25 cellular contexts compared by ENCODE assay signal in the genomic region with DNA sequence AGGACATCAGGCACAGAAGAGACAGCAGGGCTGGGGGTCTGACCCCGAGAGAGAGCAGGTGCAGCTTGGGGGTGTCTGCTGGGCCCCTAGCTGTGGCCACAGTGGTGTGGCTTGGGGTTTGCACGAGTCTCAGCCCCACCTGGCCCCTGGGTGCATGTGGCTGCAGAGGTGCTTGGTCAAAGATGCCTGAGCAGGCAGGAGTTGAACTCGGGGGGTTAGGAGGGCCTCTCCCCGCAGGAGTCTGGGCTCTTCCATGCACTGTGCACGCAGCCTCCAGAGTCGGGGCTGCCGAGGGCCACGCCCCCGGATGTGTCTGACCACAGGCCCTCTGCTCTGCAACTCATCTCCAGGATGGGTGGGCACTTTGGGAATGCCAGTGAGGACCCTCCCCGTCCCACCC.
A peak's percentile ranks its signal among the peaks of the same experiment; 100 is the strongest.
DNase-seq lines count a peak whose midpoint lies in the region; ATAC-seq, FAIRE-seq and TF ChIP-seq lines count a peak whose summit lies in the region.
"Had no signal": no experiment of that assay in that cellular context is flagged by ENCODE, and none has a peak within 500 bp of the region (broad histone marks: within the 10 kb centered on the region; RNA-seq: fewer than 3 reads in every experiment).

No MANE protein-coding gene starts in this region.

- peaks cover 5% of the 10 kb centered on the region for H3K36me3 Mint-ChIP-seq in chondrocyte (ENCODE audit: low read depth)

- intact Hi-C loops in left ventricle myocardium inferior (cut with micrococcal nuclease) (no loop called here), Right ventricle myocardium superior (cut with DNase I) (loop anchor here (5.0 kb wide), 1 partner anchor 235 kb away; no protein-coding TSS in a partner anchor), kidney (cut with DNase I) (loop anchor here (10.0 kb wide), 1 partner anchor 243 kb away; no protein-coding TSS in a partner anchor), sigmoid colon (cut with DNase I) (no loop called here)

- no peak for ATAC-seq in Right ventricle myocardium superior (ENCODE audit: poor library complexity)
- no peak for ATAC-seq in HG02763 (IDR thresholded peaks at IDR 0.05; ENCODE audit: unreplicated experiment)
- ATAC-seq: A549, SK-N-SH treated with all-trans-retinoic acid at 6 μM for 48 hours had no signal

- no peak overlapping the region for H2BK5ac ChIP-seq in mesendoderm (ENCODE audit: low read length)

- H4K8ac ChIP-seq in mesendoderm (ENCODE audit: low read depth, low read length), result no peak overlapping the region

- no peak overlapping the region for H2AK5ac ChIP-seq in mesendoderm (ENCODE audit: low read length)

- H3K79me2 ChIP-seq in mesendoderm (ENCODE audit: control insufficient read depth, insufficient read depth, low read length), result no peaks in the 10 kb centered on the region

- no peaks in the 10 kb centered on the region for H3K9me3 Mint-ChIP-seq in chondrocyte (ENCODE audit: low read depth)
- H3K9me3 Mint-ChIP-seq: HFFc6 had no signal

- H3K4me1 ChIP-seq in left ventricle myocardium inferior (peaks cover 35% of the 10 kb centered on the region), kidney (ENCODE audit: control insufficient read depth in 1 of 2, insufficient read depth in 1 of 2, low read depth in 1 of 2, low read length in 2 of 2) (peaks cover 0 to 4% of the 10 kb centered on the region in 2 donors), sigmoid colon (peaks cover 0 to 6% (median 6%) of the 10 kb centered on the region in 4 donors), mesendoderm (ENCODE audit: control insufficient read depth, low read depth, low read length) (no peaks in the 10 kb centered on the region)
- H3K4me1 ChIP-seq: A549, Peyer's patch, SJCRH30 had no signal

- no peak overlapping the region for H3K4me2 ChIP-seq in mesendoderm (ENCODE audit: low read length)
- H3K4me2 ChIP-seq: A549; BLaER1 treated with 17β-estradiol and CSF1 and Interleukin-3, amounts not matched to agents 10 nM and 100 nM had no signal

- DNase-seq in left ventricle myocardium inferior, result peak; percentile 9
- DNase-seq in Right ventricle myocardium superior, result no peak
- peak; percentile 85 for DNase-seq in chondrocyte (ENCODE audit: low spot score)
- peak; percentile 61 for DNase-seq in kidney
- DNase-seq in sigmoid colon, result peak; percentile 52
- no peak for DNase-seq in mesendoderm
- DNase-seq: AML-193; CD4-positive, alpha-beta T cell; DMS53; H7; HFFc6; NCI-H1048; NCI-H1417; NCI-H1694 treated with DMSO at 0.1 percent for 48 hours; NCI-H2081; NCI-H2227 treated with DMSO at 0.1 percent for 48 hours; NCI-H526 treated with DMSO at 0.1 percent for 48 hours; OCI-M1; SJCRH30 had no signal

- no peak overlapping the region for H3K4ac ChIP-seq in mesendoderm (ENCODE audit: low read depth, low read length)

- no peak overlapping the region for H3K56ac ChIP-seq in mesendoderm (ENCODE audit: low read length)

- no peak for FAIRE-seq in kidney (lab: Jason Lieb, UNC)
- FAIRE-seq: A549 had no signal

- TF ChIP-seq EP300 in sigmoid colon (IDR thresholded peaks at IDR 0.05), result no peak

- H3K36me3 ChIP-seq in left ventricle myocardium inferior (peaks cover 62% of the 10 kb centered on the region), kidney (ENCODE audit: control insufficient read depth in 1 of 2, insufficient read depth in 2 of 2, low read length in 2 of 2) (peaks cover 7 to 20% of the 10 kb centered on the region in 2 donors), sigmoid colon (peaks cover 0 to 60% (median 14%) of the 10 kb centered on the region in 4 donors), mesendoderm (ENCODE audit: control insufficient read depth, insufficient read depth, low read length) (peaks cover 2% of the 10 kb centered on the region)
- H3K36me3 ChIP-seq: SJCRH30 had no signal

- H3K4me3 ChIP-seq in left ventricle myocardium inferior (no peak overlapping the region), kidney (ENCODE audit: low read length in 2 of 2) (no peak overlapping the region), sigmoid colon (no peak overlapping the region), mesendoderm (ENCODE audit: low read length) (no peak overlapping the region)
- H3K4me3 ChIP-seq: A549; BLaER1 treated with 17β-estradiol and CSF1 and Interleukin-3, amounts not matched to agents 10 nM and 100 nM; Peyer's patch; SJCRH30 had no signal

- H3K9ac ChIP-seq in kidney (ENCODE audit: low read length in 2 of 2) (no peak overlapping the region), mesendoderm (ENCODE audit: low read length) (no peak overlapping the region)
- H3K9ac ChIP-seq: BLaER1 treated with 17β-estradiol and CSF1 and Interleukin-3, amounts not matched to agents 10 nM and 100 nM had no signal

- no peak overlapping the region for H3K27ac ChIP-seq in left ventricle myocardium inferior (replicated peaks)
- no peak overlapping the region for H3K27ac ChIP-seq in kidney (ENCODE audit: low read depth in 2 of 2, low read length in 2 of 2)
- no peak overlapping the region for H3K27ac ChIP-seq in sigmoid colon
- no peak overlapping the region for H3K27ac ChIP-seq in mesendoderm (ENCODE audit: low read depth, low read length)
- H3K27ac ChIP-seq: A549; BLaER1 treated with 17β-estradiol and CSF1 and Interleukin-3, amounts not matched to agents 10 nM and 100 nM; HL-60; Peyer's patch; SJCRH30 had no signal

- H3K4me1 Mint-ChIP-seq in chondrocyte (ENCODE audit: low read depth), result no peaks in the 10 kb centered on the region

- no peak for TF ChIP-seq POLR2A in sigmoid colon (IDR thresholded peaks at IDR 0.05)

- no peak overlapping the region for H3K4me3 Mint-ChIP-seq in chondrocyte (ENCODE audit: unreplicated experiment)
- H3K4me3 Mint-ChIP-seq: CD4-positive, alpha-beta T cell; HFFc6 had no signal

- H3K27me3 Mint-ChIP-seq in chondrocyte (ENCODE audit: low read depth), result no peaks in the 10 kb centered on the region
- H3K27me3 Mint-ChIP-seq: CD4-positive, alpha-beta T cell had no signal

- H2BK15ac ChIP-seq in mesendoderm (replicated peaks; ENCODE audit: low read depth), result no peak overlapping the region

- H3K9me3 ChIP-seq in left ventricle myocardium inferior (replicated peaks) (no peaks in the 10 kb centered on the region), kidney (ENCODE audit: control insufficient read depth in 1 of 2, low read length in 2 of 2) (no peaks in the 10 kb centered on the region), sigmoid colon (no peaks in the 10 kb centered on the region)
- H3K9me3 ChIP-seq: A549; BLaER1 treated with 17β-estradiol and CSF1 and Interleukin-3, amounts not matched to agents 10 nM and 100 nM; Peyer's patch; SJCRH30 had no signal

- no peak overlapping the region for H4K5ac ChIP-seq in mesendoderm (ENCODE audit: low read length)

- H3K18ac ChIP-seq in mesendoderm (ENCODE audit: low read length), result no peak overlapping the region

- H3K27me3 ChIP-seq in left ventricle myocardium inferior (ENCODE audit: low read depth), result no peaks in the 10 kb centered on the region
- H3K27me3 ChIP-seq in sigmoid colon, result no peaks in the 10 kb centered on the region
- no peaks in the 10 kb centered on the region for H3K27me3 ChIP-seq in mesendoderm (ENCODE audit: insufficient read depth, low read length, poor library complexity)
- H3K27me3 ChIP-seq: Peyer's patch, SJCRH30 had no signal

- H3K79me1 ChIP-seq in mesendoderm (ENCODE audit: low read length), result no peaks in the 10 kb centered on the region

- 82 to 92% methylated on average over 10 of the region's 10 CpGs for WGBS in sigmoid colon, 2 donors
- no CpG with 5 or more reads among the region's 10 CpGs for WGBS in mesendoderm (ENCODE audit: extremely low coverage, insufficient coverage, low lambda C conversion rate)

- H3K23ac ChIP-seq in mesendoderm (ENCODE audit: low read length), result no peak overlapping the region

- H3K27ac Mint-ChIP-seq in chondrocyte (ENCODE audit: unreplicated experiment), result no peak overlapping the region
- H3K27ac Mint-ChIP-seq: CD4-positive, alpha-beta T cell; HFFc6 had no signal

- no peak overlapping the region for H2BK120ac ChIP-seq in mesendoderm (ENCODE audit: low read depth, low read length)

- TF ChIP-seq CTCF in left ventricle myocardium inferior (IDR thresholded peaks at IDR 0.05; ENCODE audit: borderline replicate concordance) (no peak), chondrocyte (IDR thresholded peaks at IDR 0.05) (no peak), kidney (IDR thresholded peaks at IDR 0.05; ENCODE audit: borderline replicate concordance, extremely low read depth, insufficient read depth) (no peak), sigmoid colon (IDR thresholded peaks at IDR 0.05) (no peak)

Comparison
In these comparisons a context has a peak if more than half of its experiments do, and no peak if none do; other contexts are left out.
1. DNase-seq: peak in left ventricle myocardium inferior (single experiment), chondrocyte (single experiment), kidney (single experiment) and sigmoid colon (single experiment); none in Right ventricle myocardium superior (single experiment) and mesendoderm (single experiment).
2. intact Hi-C loops: an anchor here in Right ventricle myocardium superior (5.0 kb wide) and kidney (10.0 kb wide); none called in left ventricle myocardium inferior and sigmoid colon.